Comparison of ENCODE assay signal across 21 cellular contexts in the genomic region with DNA sequence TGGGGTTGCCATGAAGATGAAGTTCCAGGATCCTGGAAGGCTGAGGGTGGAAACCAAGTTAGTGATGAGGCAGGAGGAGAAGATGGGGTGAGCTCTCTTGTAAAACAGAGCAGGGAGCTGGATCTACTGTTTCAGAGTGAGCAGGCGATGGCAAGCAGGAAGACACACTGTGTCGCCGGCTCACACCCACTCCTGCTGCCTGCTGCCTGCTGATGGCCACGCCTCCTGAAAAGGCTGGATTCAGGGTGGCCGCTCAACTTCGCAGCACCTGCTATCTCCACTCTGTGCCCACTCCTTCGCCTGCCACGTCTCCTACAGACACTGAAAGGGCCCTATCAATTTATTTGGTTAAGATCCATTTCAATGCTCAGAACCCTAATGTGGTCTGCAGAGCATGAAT.
"Had no signal": no experiment of that assay in that cellular context is flagged by ENCODE, and none has a peak within 500 bp of the region (broad histone marks: within the 10 kb centered on the region; RNA-seq: fewer than 3 reads in every experiment).

No MANE protein-coding gene starts in this region.

- H3K4me1 ChIP-seq: parathyroid adenoma, right lobe of liver, stomach, suprapubic skin, tibial nerve had no signal

- H3K9ac ChIP-seq: parathyroid adenoma had no signal

- H3K9me3 ChIP-seq: gastroesophageal sphincter, right lobe of liver, stomach, suprapubic skin, tibial nerve had no signal

- H3K79me2 ChIP-seq: parathyroid adenoma had no signal

- H3K4me3 ChIP-seq: coronary artery, gastroesophageal sphincter, right lobe of liver, skin epidermis, stomach, suprapubic skin, tibial nerve had no signal

- DNase-seq: activated CD4-positive, alpha-beta T cell treated with anti-CD3 and anti-CD28 coated beads, Interleukin-2, amount 50 U/mL, for 48 hours; activated effector memory CD4-positive, alpha-beta T cell treated with anti-CD3 and anti-CD28 coated beads, Interleukin-2, amount 50 U/mL, for 16 hours; activated naive CD4-positive, alpha-beta T cell treated with anti-CD3 and anti-CD28 coated beads, Interleukin-2, amount 50 U/mL, for 16 hours; activated naive CD8-positive, alpha-beta T cell treated with anti-CD3 and anti-CD28 coated beads, Interleukin-2, amount 50 U/mL, for 24 hours; activated T-cell treated with anti-CD3 and anti-CD28 coated beads for 4 hours; cerebellar nuclear complex; left ventricle myocardium superior; mammary epithelial cell; midbrain; right lobe of liver; stimulated activated CD4-positive, alpha-beta T cell treated with anti-CD3 and anti-CD28 coated beads, Interleukin-1b, Interleukin-23, amount 100 ng/mL, for 48 hours; stomach; T-helper 9 cell had no signal

- H3K27ac ChIP-seq: coronary artery, epithelial cell of prostate, gastroesophageal sphincter, parathyroid adenoma, right lobe of liver, skin epidermis, stomach, suprapubic skin, tibial nerve had no signal

- H3K36me3 ChIP-seq: right lobe of liver had no signal

- ATAC-seq: activated naive CD8-positive, alpha-beta T cell treated with anti-CD3 and anti-CD28 coated beads, Interleukin-2, amount 50 U/mL, for 24 hours; gastroesophageal sphincter; left ventricle myocardium superior; right lobe of liver; stimulated activated memory B cell treated with anti-CD40 and anti-IgM and Interleukin-4, amounts not matched to agents 10 μg/mL and 1 μg/mL and 100 μg/mL, for 72 hours had no signal

- H3K27me3 ChIP-seq: gastroesophageal sphincter, right lobe of liver, stomach, suprapubic skin, tibial nerve had no signal
